ENCODE assay signal across 9 cellular contexts in genomic region chr19:35903550-35904179, GRCh38. TPM values are rescaled to one million over a fixed set of nuclear protein-coding genes. Genes with fewer than 3 reads are reported as not detected.
DNase-seq lines count a peak whose midpoint lies in the region; ATAC-seq, FAIRE-seq and TF ChIP-seq lines count a peak whose summit lies in the region.
"Had no signal": no experiment of that assay in that cellular context is flagged by ENCODE, and none has a peak within 500 bp of the region (broad histone marks: within the 10 kb centered on the region; RNA-seq: fewer than 3 reads in every experiment).

No MANE protein-coding gene starts in this region.

- peak overlapping the region; percentile 94 for H4K12ac ChIP-seq in trophoblast cell (ENCODE audit: low read depth, low read length)

- H2BK120ac ChIP-seq in trophoblast cell (ENCODE audit: insufficient read depth, low read length, poor library complexity) = peak overlapping the region; percentile 50

- H4K8ac ChIP-seq in trophoblast cell (ENCODE audit: low read depth, low read length) = peak overlapping the region; percentile 88

- no peaks in the 10 kb centered on the region for H3K9me3 Mint-ChIP-seq in activated naive CD4-positive, alpha-beta T cell treated with anti-CD3 and anti-CD28 coated beads, Interleukin-2, amount 10 ng/mL, durations not matched to agents 7 days and 5 days

- peaks cover 22% of the 10 kb centered on the region for H3K4me1 ChIP-seq in SJSA1 (replicated peaks)
- peaks cover 13 to 21% of the 10 kb centered on the region in 2 experiments for H3K4me1 ChIP-seq in trophoblast cell (ENCODE audit: control insufficient read depth in 1 of 2, insufficient read depth in 2 of 2, low read length in 2 of 2)
- H3K4me1 ChIP-seq in upper lobe of right lung = peaks cover 23% of the 10 kb centered on the region

- H3K36me3 Mint-ChIP-seq in activated naive CD4-positive, alpha-beta T cell treated with anti-CD3 and anti-CD28 coated beads, Interleukin-2, amount 10 ng/mL, durations not matched to agents 7 days and 5 days = peaks cover 24% of the 10 kb centered on the region

- H2BK5ac ChIP-seq in trophoblast cell (ENCODE audit: low read depth, low read length, poor library complexity) = no peak overlapping the region

- peak overlapping the region; percentile 98 for H3K27ac Mint-ChIP-seq in activated naive CD4-positive, alpha-beta T cell treated with anti-CD3 and anti-CD28 coated beads, Interleukin-2, amount 10 ng/mL, durations not matched to agents 7 days and 5 days

- POLR2A ChIA-PET in BJ (lab: Charles Lee) = interaction anchor here (0.6 kb wide), 1 partner anchor 149 kb away, joined by 17 read pairs; no protein-coding TSS in a partner anchor

- H3K4me2 ChIP-seq in trophoblast cell (ENCODE audit: low read length) = peak overlapping the region; percentile 60

- H2BK12ac ChIP-seq in trophoblast cell (ENCODE audit: low read length) = no peak overlapping the region

- peak; percentile 91 for FAIRE-seq in GM19239 (lab: Jason Lieb, UNC)

- H3K4ac ChIP-seq in trophoblast cell (ENCODE audit: low read depth, low read length) = no peak overlapping the region

- H3K4me3 Mint-ChIP-seq in activated naive CD4-positive, alpha-beta T cell treated with anti-CD3 and anti-CD28 coated beads, Interleukin-2, amount 10 ng/mL, durations not matched to agents 7 days and 5 days = peak overlapping the region; percentile 84

- DNase-seq in BJ (ENCODE audit: low read depth) (no peak), GM19239 (ENCODE audit: insufficient read length, low spot score) (peak; percentile 65), HUDEP-2 (lab: John Stamatoyannopoulos, UW; ENCODE audit: unreplicated experiment in 76 of 76) (peak in 70 of 76 experiments; percentile 22 to 89 (median 72)), SJSA1 (ENCODE audit: low read depth in 1 of 2, low spot score in 2 of 2) (peak; percentile 28 to 69), head of caudate nucleus (peak; percentile 52 to 90 (median 77)), trophoblast cell (peak; percentile 91 to 97), upper lobe of right lung (peak; percentile 94)
- peak; percentile 96 for DNase-seq in activated naive CD4-positive, alpha-beta T cell treated with anti-CD3 and anti-CD28 coated beads, Interleukin-2, amount 10 ng/mL, durations not matched to agents 7 days and 5 days

- no peak overlapping the region for H3K9ac ChIP-seq in trophoblast cell (ENCODE audit: low read length)

- intact Hi-C loops in head of caudate nucleus (cut with DNase I) = no loop called here
- intact Hi-C loops in upper lobe of right lung (cut with DNase I) = no loop called here

- TF ChIP-seq CTCF in BJ (IDR thresholded peaks at IDR 0.05; ENCODE audit: insufficient read depth, low read depth, low read length) (no peak), upper lobe of right lung (IDR thresholded peaks at IDR 0.05) (no peak)

- H3K27ac ChIP-seq in SJSA1 (no peak overlapping the region), trophoblast cell (ENCODE audit: low read depth, low read length) (no peak overlapping the region), upper lobe of right lung (peak overlapping the region; percentile 67)

- H3K27me3 Mint-ChIP-seq in activated naive CD4-positive, alpha-beta T cell treated with anti-CD3 and anti-CD28 coated beads, Interleukin-2, amount 10 ng/mL, durations not matched to agents 7 days and 5 days = peaks cover 4% of the 10 kb centered on the region

- H3K14ac ChIP-seq in trophoblast cell (ENCODE audit: low read length) = peak overlapping the region; percentile 47

- H3K79me2 ChIP-seq in trophoblast cell (ENCODE audit: control insufficient read depth, insufficient read depth, low read length, poor library complexity) = peaks cover 8% of the 10 kb centered on the region

- H3K4me3 ChIP-seq in BJ (ENCODE audit: low read depth, low read length) (peak overlapping the region; percentile 20; the same call in 1 of the 2 replicates), SJSA1 (no peak overlapping the region), trophoblast cell (ENCODE audit: low read depth, low read length) (no peak overlapping the region), upper lobe of right lung (peak overlapping the region; percentile 84)

- H3K4me1 Mint-ChIP-seq in activated naive CD4-positive, alpha-beta T cell treated with anti-CD3 and anti-CD28 coated beads, Interleukin-2, amount 10 ng/mL, durations not matched to agents 7 days and 5 days = peaks cover 51% of the 10 kb centered on the region

- peak; percentile 71 for ATAC-seq in upper lobe of right lung

- CTCF ChIA-PET in BJ (lab: Yijun Ruan, JAX) = interaction anchor here (0.6 to 1.6 kb wide), 5 partner anchors 17 to 29 kb away, joined by 3 to 6 read pairs (median 4); no protein-coding TSS in a partner anchor
- CTCF ChIA-PET in activated naive CD4-positive, alpha-beta T cell treated with anti-CD3 and anti-CD28 coated beads, Interleukin-2, amount 10 ng/mL, durations not matched to agents 7 days and 5 days (lab: Charles Lee) = interaction anchor here (1.2 kb wide), 1 partner anchor 23 kb away, joined by 4 read pairs; no protein-coding TSS in a partner anchor

- H3K23ac ChIP-seq in trophoblast cell (ENCODE audit: low read length) = no peak overlapping the region

- H4K91ac ChIP-seq in trophoblast cell (ENCODE audit: low read depth, low read length) = peak overlapping the region; percentile 25

- H3K9me3 ChIP-seq in SJSA1 (replicated peaks) (no peaks in the 10 kb centered on the region), trophoblast cell (ENCODE audit: insufficient read depth, low read depth, low read length) (no peaks in the 10 kb centered on the region), upper lobe of right lung (no peaks in the 10 kb centered on the region)

- no CpG with 5 or more reads among the region's 24 CpGs for WGBS in trophoblast cell (ENCODE audit: extremely low coverage, insufficient coverage, insufficient read length)

- H2AK5ac ChIP-seq in trophoblast cell (ENCODE audit: low read length) = no peak overlapping the region

- no peak overlapping the region for H3K18ac ChIP-seq in trophoblast cell (ENCODE audit: low read length)

- H3K27me3 ChIP-seq in BJ (ENCODE audit: control insufficient read depth, insufficient read depth, low read length) = no peaks in the 10 kb centered on the region
- H3K27me3 ChIP-seq in SJSA1 (replicated peaks) = no peaks in the 10 kb centered on the region
- H3K27me3 ChIP-seq in trophoblast cell (ENCODE audit: insufficient read depth, low read length) = no peaks in the 10 kb centered on the region
- no peaks in the 10 kb centered on the region for H3K27me3 ChIP-seq in upper lobe of right lung

- peaks cover 13% of the 10 kb centered on the region for H3K79me1 ChIP-seq in trophoblast cell (ENCODE audit: low read length)

- H2AFZ ChIP-seq in trophoblast cell (ENCODE audit: insufficient read depth, low read length, poor library complexity) = peak overlapping the region; percentile 42

- H3K36me3 ChIP-seq in BJ (ENCODE audit: control insufficient read depth, insufficient read depth, low read length) (no peaks in the 10 kb centered on the region), SJSA1 (no peaks in the 10 kb centered on the region), trophoblast cell (ENCODE audit: control insufficient read depth in 1 of 2, insufficient read depth in 2 of 2, low read length in 2 of 2) (no peaks in the 10 kb centered on the region), upper lobe of right lung (no peaks in the 10 kb centered on the region)

RNA-seq across cellular contexts. Expression of gene HCST, which starts 1.3 kb away (rescaled TPM):
- 0.74 and 1.2 TPM in 2 replicates for polyA plus RNA-seq in BJ (2011; rRNA removed)
- polyA minus RNA-seq in BJ (2011; rRNA and poly(A)+ RNA removed) = 1.4 TPM in 1 of 2 replicates, not detected in the other
- total RNA-seq in SJSA1 (2014; rRNA removed; shearing (Covaris generic)) = 9.1 TPM in 1 of 2 replicates, not detected in the other
- 0.94 and 1.1 TPM in 2 replicates for polyA plus RNA-seq in trophoblast cell (2013)
- total RNA-seq in upper lobe of right lung = 44.0 TPM

RNA-seq across cellular contexts. Expression of gene NFKBID, which starts 3.3 kb away (rescaled TPM):
- polyA plus RNA-seq in BJ (2011; rRNA removed) = 2.9 and 4.9 TPM in 2 replicates
- 5.9 and 11.1 TPM in 2 replicates for polyA minus RNA-seq in BJ (2011; rRNA and poly(A)+ RNA removed)
- total RNA-seq in SJSA1 (2014; rRNA removed; shearing (Covaris generic)) = 0.66 and 3.3 TPM in 2 replicates
- 6.3 and 6.7 TPM in 2 replicates for polyA plus RNA-seq in trophoblast cell (2013)
- total RNA-seq in upper lobe of right lung = 19.5 TPM

RNA-seq across cellular contexts. Expression of gene TYROBP, which starts 4.4 kb away (rescaled TPM):
- polyA plus RNA-seq in BJ (2011; rRNA removed) = not detected in 2 replicates
- not detected in 2 replicates for polyA minus RNA-seq in BJ (2011; rRNA and poly(A)+ RNA removed)
- not detected in 2 replicates for total RNA-seq in SJSA1 (2014; rRNA removed; shearing (Covaris generic))
- polyA plus RNA-seq in trophoblast cell (2013) = 0.31 TPM in 1 of 2 replicates, not detected in the other
- total RNA-seq in upper lobe of right lung = 367 TPM
- total RNA-seq: T-helper 2 cell treated with Interferon-gamma antibody and Interleukin-4, amounts not matched to agents 100 ng/mL and 5 ng/mL, for 36 hours had no signal

RNA-seq across cellular contexts. Expression of gene LRFN3, which starts 32.5 kb away (rescaled TPM):
- polyA plus RNA-seq in BJ (2011; rRNA removed) = 0.83 and 1.8 TPM in 2 replicates
- polyA minus RNA-seq in BJ (2011; rRNA and poly(A)+ RNA removed) = 0.81 and 2.0 TPM in 2 replicates
- 3.8 and 5.7 TPM in 2 replicates for total RNA-seq in SJSA1 (2014; rRNA removed; shearing (Covaris generic))
- polyA plus RNA-seq in trophoblast cell (2013) = 16.3 and 16.4 TPM in 2 replicates
- 10.5 TPM for total RNA-seq in upper lobe of right lung

RNA-seq across cellular contexts. Expression of gene APLP1, which starts 35.3 kb away (rescaled TPM):
- polyA plus RNA-seq in BJ (2011; rRNA removed) = 6.6 and 11.4 TPM in 2 replicates
- 3.3 and 6.7 TPM in 2 replicates for polyA minus RNA-seq in BJ (2011; rRNA and poly(A)+ RNA removed)
- total RNA-seq in SJSA1 (2014; rRNA removed; shearing (Covaris generic)) = 11.1 and 11.6 TPM in 2 replicates
- 18.9 and 25.5 TPM in 2 replicates for polyA plus RNA-seq in trophoblast cell (2013)
- 7.0 TPM for total RNA-seq in upper lobe of right lung

Comparison
In these comparisons a context has a peak if more than half of its experiments do, and no peak if none do; other contexts are left out.
1. H3K4me3 ChIP-seq: peak in BJ (single experiment) and upper lobe of right lung (single experiment); none in SJSA1 (single experiment) and trophoblast cell (single experiment).
2. RNA of gene TYROBP, which starts 4.4 kb away (total RNA-seq): 367 TPM in upper lobe of right lung (single experiment); not detected in SJSA1; every median in the first group is over 100 times any median in the second.